In genomic region chr3:129181834-129182233, GRCh38 we compare ENCODE assay signal across 8 cellular contexts. TPM values are rescaled to one million over a fixed set of nuclear protein-coding genes. Genes with fewer than 3 reads are reported as not detected.
DNase-seq lines count a peak whose midpoint lies in the region; ATAC-seq and TF ChIP-seq lines count a peak whose summit lies in the region.

No MANE protein-coding gene starts in this region.

- H3K9ac ChIP-seq in SK-N-SH: peak overlapping the region; percentile 98; the same call in 1 of the 2 replicates

- H3K9me3 Mint-ChIP-seq in activated CD4-positive, alpha-beta memory T cell treated with anti-CD3 and anti-CD28 coated beads, Interleukin-2, amount 10 ng/mL, durations not matched to agents 7 days and 5 days: no peaks in the 10 kb centered on the region
- no peaks in the 10 kb centered on the region for H3K9me3 Mint-ChIP-seq in stimulated activated naive CD8-positive, alpha-beta T cell treated with anti-CD3 and anti-CD28 coated beads, Interleukin-15, amount 100 ng/mL, for 72 hours

- peaks cover 63% of the 10 kb centered on the region for H3K36me3 Mint-ChIP-seq in activated CD4-positive, alpha-beta memory T cell treated with anti-CD3 and anti-CD28 coated beads, Interleukin-2, amount 10 ng/mL, durations not matched to agents 7 days and 5 days (ENCODE audit: low read depth)

- no peaks in the 10 kb centered on the region for H3K27me3 Mint-ChIP-seq in activated CD4-positive, alpha-beta memory T cell treated with anti-CD3 and anti-CD28 coated beads, Interleukin-2, amount 10 ng/mL, durations not matched to agents 7 days and 5 days
- no peaks in the 10 kb centered on the region for H3K27me3 Mint-ChIP-seq in stimulated activated naive CD8-positive, alpha-beta T cell treated with anti-CD3 and anti-CD28 coated beads, Interleukin-15, amount 100 ng/mL, for 72 hours

- ATAC-seq in SK-N-SH treated with all-trans-retinoic acid at 6 μM for 48 hours: no peak
- ATAC-seq in stimulated activated naive CD8-positive, alpha-beta T cell treated with anti-CD3 and anti-CD28 coated beads, Interleukin-15, amount 100 ng/mL, for 72 hours: no peak
- ATAC-seq in left lobe of liver: no peak
- ATAC-seq in GM21576 (IDR thresholded peaks at IDR 0.05; ENCODE audit: unreplicated experiment): no peak

- TF ChIP-seq CTCF in SK-N-SH (IDR thresholded peaks at IDR 0.05): no peak

- H3K36me3 ChIP-seq in SK-N-SH (replicated peaks in 1 of 2; ENCODE audit: control insufficient read depth in 1 of 2, insufficient read depth in 2 of 2, low read length in 1 of 2): peaks cover 26 to 37% of the 10 kb centered on the region in 2 experiments

- H3K4me1 Mint-ChIP-seq in activated CD4-positive, alpha-beta memory T cell treated with anti-CD3 and anti-CD28 coated beads, Interleukin-2, amount 10 ng/mL, durations not matched to agents 7 days and 5 days: peaks cover 60% of the 10 kb centered on the region
- H3K4me1 Mint-ChIP-seq in stimulated activated naive CD8-positive, alpha-beta T cell treated with anti-CD3 and anti-CD28 coated beads, Interleukin-15, amount 100 ng/mL, for 72 hours: peaks cover 73% of the 10 kb centered on the region

- H4K20me1 ChIP-seq in SK-N-SH (ENCODE audit: insufficient read depth): peaks cover 62% of the 10 kb centered on the region

- H3K4me2 ChIP-seq in SK-N-SH: peak overlapping the region; percentile 90

- no peak for DNase-seq in SK-N-SH
- DNase-seq in activated CD4-positive, alpha-beta memory T cell treated with anti-CD3 and anti-CD28 coated beads, Interleukin-2, amount 10 ng/mL, durations not matched to agents 7 days and 5 days: no peak
- no peak for DNase-seq in stimulated activated naive CD8-positive, alpha-beta T cell treated with anti-CD3 and anti-CD28 coated beads, Interleukin-15, amount 100 ng/mL, for 72 hours
- DNase-seq in KBM-7: no peak
- DNase-seq in left lobe of liver (ENCODE audit: low spot score): no peak

- H3F3A ChIP-seq in SK-N-SH (replicated peaks; ENCODE audit: insufficient read depth): peaks cover 10% of the 10 kb centered on the region

- 3% methylated on average over 2 of the region's 2 CpGs for WGBS in SK-N-SH (ENCODE audit: low lambda C conversion rate)

- peaks cover 6 to 20% of the 10 kb centered on the region in 2 experiments; a peak in 3 of 4 replicates for H3K4me1 ChIP-seq in SK-N-SH (ENCODE audit: control insufficient read depth in 1 of 2, insufficient read depth in 2 of 2, low read depth in 1 of 2, low read length in 1 of 2)

- CTCF ChIA-PET in SK-N-SH (lab: Yijun Ruan, JAX): interaction anchor here (0.7 to 3.2 kb wide), 5 partner anchors 14 to 205 kb away, joined by 3 to 17 read pairs (median 3); no protein-coding TSS in a partner anchor
- CTCF ChIA-PET in activated CD4-positive, alpha-beta memory T cell treated with anti-CD3 and anti-CD28 coated beads, Interleukin-2, amount 10 ng/mL, durations not matched to agents 7 days and 5 days (lab: Charles Lee): interaction anchor here (0.7 to 6.7 kb wide), 9 partner anchors 13 to 67 kb away, joined by 3 to 71 read pairs (median 5); partner anchors contain the start of genes COPG1 and RAB43

- H3K4me3 ChIP-seq in SK-N-SH (ENCODE audit: low read depth in 2 of 2, low read length in 1 of 2) (peak overlapping the region; percentile 83 to 87), iPS-11a (ENCODE audit: low read depth, low read length) (peak overlapping the region; percentile 94)

- no peaks in the 10 kb centered on the region for H3K9me3 ChIP-seq in SK-N-SH

- TF ChIP-seq EP300 in SK-N-SH (IDR thresholded peaks at IDR 0.05; ENCODE audit: borderline replicate concordance in 1 of 2, low read depth in 1 of 2, low read length in 1 of 2): no peak

- H3K27ac ChIP-seq in SK-N-SH (ENCODE audit: low read depth in 2 of 2, low read length in 1 of 2): peak overlapping the region; percentile 89 to 92; a peak in 3 of 4 replicates

- in situ Hi-C loops in KBM-7 (cut with MboI; ENCODE audit: low pct_unique_long_range_greater_than_20kb, low sequenced_read_pairs): no loop called here

- no peaks in the 10 kb centered on the region for H3K9me2 ChIP-seq in SK-N-SH

- no peak overlapping the region for H2AFZ ChIP-seq in SK-N-SH (ENCODE audit: low read depth)

- no peaks in the 10 kb centered on the region for H3K27me3 ChIP-seq in SK-N-SH (ENCODE audit: insufficient read depth)

- H3K4me3 Mint-ChIP-seq in activated CD4-positive, alpha-beta memory T cell treated with anti-CD3 and anti-CD28 coated beads, Interleukin-2, amount 10 ng/mL, durations not matched to agents 7 days and 5 days: peak overlapping the region; percentile 94
- peak overlapping the region; percentile 96 for H3K4me3 Mint-ChIP-seq in stimulated activated naive CD8-positive, alpha-beta T cell treated with anti-CD3 and anti-CD28 coated beads, Interleukin-15, amount 100 ng/mL, for 72 hours

- peak overlapping the region; percentile 93 for H3K27ac Mint-ChIP-seq in activated CD4-positive, alpha-beta memory T cell treated with anti-CD3 and anti-CD28 coated beads, Interleukin-2, amount 10 ng/mL, durations not matched to agents 7 days and 5 days
- peak overlapping the region; percentile 100 for H3K27ac Mint-ChIP-seq in stimulated activated naive CD8-positive, alpha-beta T cell treated with anti-CD3 and anti-CD28 coated beads, Interleukin-15, amount 100 ng/mL, for 72 hours

- H3K79me2 ChIP-seq in SK-N-SH (ENCODE audit: insufficient read depth): peaks cover 95% of the 10 kb centered on the region

- POLR2A ChIA-PET in SK-N-SH (lab: Yijun Ruan, JAX): interaction anchor here (0.9 kb wide), 1 partner anchor 73 kb away, joined by 3 read pairs; no protein-coding TSS in a partner anchor
- POLR2A ChIA-PET in activated CD4-positive, alpha-beta memory T cell treated with anti-CD3 and anti-CD28 coated beads, Interleukin-2, amount 10 ng/mL, durations not matched to agents 7 days and 5 days (lab: Charles Lee): interaction anchor here (1.0 to 12.2 kb wide), 11 partner anchors 12 to 303 kb away, joined by 3 to 393 read pairs (median 12); partner anchors contain the start of genes ACAD9, COPG1, HMCES and RAB43

- no peak for TF ChIP-seq RAD21 in SK-N-SH (IDR thresholded peaks at IDR 0.05; ENCODE audit: low read length)

TF ChIP-seq in SK-N-SH, 30 proteins besides CTCF, POLR2A, EP300 and RAD21:
- no peak for TF ChIP-seq TAF1 (IDR thresholded peaks at IDR 0.05; ENCODE audit: borderline replicate concordance, low read depth, low read length)
- TF ChIP-seq ELF1 (IDR thresholded peaks at IDR 0.05): no peak
- TF ChIP-seq FOXJ3 (CRISPR knock-in tag; IDR thresholded peaks at IDR 0.05): no peak
- no peak for TF ChIP-seq EZH2phosphoT487 (IDR thresholded peaks at IDR 0.05; ENCODE audit: borderline replicate concordance, low read depth)
- no peak for TF ChIP-seq GABPA (IDR thresholded peaks at IDR 0.05; ENCODE audit: low read depth)
- TF ChIP-seq NFIC (IDR thresholded peaks at IDR 0.05; ENCODE audit: borderline replicate concordance): no peak
- TF ChIP-seq MAX (IDR thresholded peaks at IDR 0.05; ENCODE audit: low read depth): no peak
TF ChIP-seq in SK-N-SH: peak in this region for 0.

TF ChIP-seq in SK-N-SH treated with all-trans-retinoic acid at 6 μM for 48 hours, 23 proteins besides CTCF, POLR2A, EP300 and RAD21:
- TF ChIP-seq ZNF565 (CRISPR knock-in tag; conservative IDR thresholded peaks at IDR 0.05; ENCODE audit: low read depth) (no peak), TCF4 (CRISPR knock-in tag; IDR thresholded peaks at IDR 0.05; ENCODE audit: borderline replicate concordance) (no peak), ISL1 (CRISPR knock-in tag; IDR thresholded peaks at IDR 0.05) (no peak), RARB (CRISPR knock-in tag; IDR thresholded peaks at IDR 0.05) (no peak), ZFP30 (CRISPR knock-in tag; IDR thresholded peaks at IDR 0.05) (no peak), GLIS3 (CRISPR knock-in tag; IDR thresholded peaks at IDR 0.05) (no peak), ZC3H10 (CRISPR knock-in tag; IDR thresholded peaks at IDR 0.05) (no peak), TSHZ2 (CRISPR knock-in tag; IDR thresholded peaks at IDR 0.05) (no peak)

RNA-seq across cellular contexts. Expression of gene CNBP, which starts 1.9 kb away (rescaled TPM):
- polyA plus RNA-seq in SK-N-SH (2012; rRNA removed): 240 and 279 TPM in 2 replicates
- 305 and 321 TPM in 2 replicates for polyA plus RNA-seq in SK-N-SH (2012; cell fraction: cytosol; rRNA removed)
- 94.3 and 162 TPM in 2 replicates for polyA plus RNA-seq in SK-N-SH (2012; cell fraction: nucleus; rRNA removed)
- 100 to 1,000 TPM; 321 to 322 TPM for total RNA-seq in activated CD4-positive, alpha-beta memory T cell treated with anti-CD3 and anti-CD28 coated beads, Interleukin-2, amount 10 ng/mL, durations not matched to agents 7 days and 5 days
- 205 TPM for total RNA-seq in left lobe of liver

RNA-seq across cellular contexts. Expression of gene ISY1, which starts 21.0 kb away (rescaled TPM):
- polyA plus RNA-seq in SK-N-SH (2012; rRNA removed): 20.9 and 22.3 TPM in 2 replicates
- 30.1 and 39.2 TPM in 2 replicates for polyA plus RNA-seq in SK-N-SH (2012; cell fraction: cytosol; rRNA removed)
- polyA plus RNA-seq in SK-N-SH (2012; cell fraction: nucleus; rRNA removed): 9.0 and 11.8 TPM in 2 replicates
- total RNA-seq in activated CD4-positive, alpha-beta memory T cell treated with anti-CD3 and anti-CD28 coated beads, Interleukin-2, amount 10 ng/mL, durations not matched to agents 7 days and 5 days: 10 to 100 TPM; 63.9 to 66.2 TPM
- 8.5 TPM for total RNA-seq in left lobe of liver
